ENCODE assay signal across 17 cellular contexts in the genomic region with DNA sequence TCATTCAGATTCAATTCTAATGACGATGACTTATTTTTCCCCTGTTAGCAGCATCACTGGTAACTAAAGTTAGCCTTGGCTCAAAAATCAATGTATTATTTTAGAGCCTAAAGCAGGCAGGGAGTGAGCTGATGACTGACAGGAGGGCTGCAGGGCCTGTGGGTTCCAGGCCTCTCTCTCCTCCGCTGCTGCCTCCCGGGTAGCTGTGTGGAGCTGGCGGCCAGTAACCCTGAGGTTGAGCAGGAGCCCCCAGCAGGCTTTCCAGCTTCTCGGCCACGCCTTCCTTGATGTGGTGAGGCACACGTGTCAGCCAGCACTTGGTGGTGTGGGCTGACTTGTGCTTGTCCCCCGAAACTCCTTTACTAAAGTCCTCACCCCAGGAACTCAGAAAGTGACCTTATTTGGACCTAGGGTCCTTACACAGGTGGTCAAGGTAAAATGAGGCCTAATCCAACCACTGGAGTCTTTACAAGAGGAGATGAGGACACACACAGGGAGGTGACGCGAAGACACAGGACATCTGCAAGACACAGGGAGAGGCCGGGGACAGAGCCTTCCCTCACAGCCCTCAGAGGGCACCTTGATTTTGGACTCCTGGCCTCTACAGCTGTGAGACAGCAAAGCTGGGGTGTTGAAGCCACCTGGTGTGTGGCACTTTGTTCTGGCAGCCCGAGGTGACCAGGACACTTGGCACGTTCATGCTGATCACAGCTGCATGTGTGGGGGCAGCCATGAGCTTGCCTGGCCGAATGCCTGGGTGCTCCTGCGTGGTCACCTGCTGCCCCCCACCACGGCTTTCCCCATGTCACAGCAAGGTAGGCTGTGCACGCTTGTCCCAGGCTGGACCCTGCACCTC.
A peak's percentile ranks its signal among the peaks of the same experiment; 100 is the strongest.
DNase-seq lines count a peak whose midpoint lies in the region; ATAC-seq, FAIRE-seq and TF ChIP-seq lines count a peak whose summit lies in the region.
"Had no signal": no experiment of that assay in that cellular context is flagged by ENCODE, and none has a peak within 500 bp of the region (broad histone marks: within the 10 kb centered on the region; RNA-seq: fewer than 3 reads in every experiment).

No MANE protein-coding gene starts in this region.

- POLR2A ChIA-PET in naive thymus-derived CD4-positive, alpha-beta T cell (lab: Charles Lee) = no interaction called here

- H3K9me3 Mint-ChIP-seq in naive thymus-derived CD4-positive, alpha-beta T cell = peaks cover 0 to 3% (median 0%) of the 10 kb centered on the region in 11 donors
- H3K9me3 Mint-ChIP-seq in activated T-cell treated with anti-CD3 and anti-CD28 coated beads, Interleukin-2, amount 50 U/mL, for 4 hours = no peaks in the 10 kb centered on the region
- H3K9me3 Mint-ChIP-seq: activated T-cell treated with anti-CD3 and anti-CD28 coated beads, Interleukin-2, amount 50 U/mL, for 24 hours; effector memory CD8-positive, alpha-beta T cell; GM23338; nephron; T-helper 2 cell treated with Interferon-gamma antibody and Interleukin-4, amounts not matched to agents 5 μg/mL and 100 μg/mL, for 36 hours had no signal

- ATAC-seq in right cardiac atrium (no peak), HG02981 (IDR thresholded peaks at IDR 0.05; ENCODE audit: unreplicated experiment) (no peak)
- ATAC-seq in naive thymus-derived CD4-positive, alpha-beta T cell = no peak
- no peak for ATAC-seq in activated T-cell treated with anti-CD3 and anti-CD28 coated beads, Interleukin-2, amount 50 U/mL, for 4 hours
- ATAC-seq: effector memory CD8-positive, alpha-beta T cell; GM23338 had no signal

- 76% methylated on average over 17 of the region's 17 CpGs for WGBS in right cardiac atrium

- peaks cover 0 to 37% (median 10%) of the 10 kb centered on the region in 5 donors for H3K27me3 Mint-ChIP-seq in naive thymus-derived CD4-positive, alpha-beta T cell
- peaks cover 14% of the 10 kb centered on the region for H3K27me3 Mint-ChIP-seq in activated T-cell treated with anti-CD3 and anti-CD28 coated beads, Interleukin-2, amount 50 U/mL, for 4 hours (ENCODE audit: low read depth)

- intact Hi-C loops in right cardiac atrium (cut with DNase I) = no loop called here
- intact Hi-C loops in naive thymus-derived CD4-positive, alpha-beta T cell (cut with micrococcal nuclease) = no loop called here

- H3K27me3 ChIP-seq in bronchial epithelial cell (ENCODE audit: control insufficient read depth, insufficient read depth, low read length) (no peaks in the 10 kb centered on the region), right cardiac atrium (ENCODE audit: control insufficient read depth, insufficient read depth) (no peaks in the 10 kb centered on the region)
- H3K27me3 ChIP-seq in naive thymus-derived CD4-positive, alpha-beta T cell (ENCODE audit: control insufficient read depth in 2 of 2, insufficient read depth in 2 of 2, low read length in 2 of 2) = no peaks in the 10 kb centered on the region
- H3K27me3 ChIP-seq: cardiac muscle cell had no signal

- no peak for TF ChIP-seq CTCF in bronchial epithelial cell (IDR thresholded peaks at IDR 0.05; ENCODE audit: insufficient read depth, low read length, severe bottlenecking)

- H3K27ac ChIP-seq in KOPT-K1 (ENCODE audit: low read depth, low read length, poor library complexity, severe bottlenecking) (peak overlapping the region; percentile 90), right cardiac atrium (ENCODE audit: low read length) (no peak overlapping the region)
- H3K27ac ChIP-seq in naive thymus-derived CD4-positive, alpha-beta T cell (ENCODE audit: low read depth, low read length) = no peak overlapping the region
- H3K27ac ChIP-seq: cardiac muscle cell had no signal

- CTCF ChIA-PET in naive thymus-derived CD4-positive, alpha-beta T cell (lab: Charles Lee) = no interaction called here

- H3K27ac Mint-ChIP-seq in naive thymus-derived CD4-positive, alpha-beta T cell = no peak overlapping the region
- H3K27ac Mint-ChIP-seq: activated T-cell treated with anti-CD3 and anti-CD28 coated beads, Interleukin-2, amount 50 U/mL, for 24 hours; effector memory CD8-positive, alpha-beta T cell; GM23338; nephron; T-helper 2 cell treated with Interferon-gamma antibody and Interleukin-4, amounts not matched to agents 5 μg/mL and 100 μg/mL, for 36 hours had no signal

- 0 out of 2 replicates have a peak, but pooled peaks cover 5% of the 10 kb centered on the region for H3K36me3 ChIP-seq in KOPT-K1 (ENCODE audit: insufficient read depth, low read length)
- H3K36me3 ChIP-seq in bronchial epithelial cell (ENCODE audit: control insufficient read depth, insufficient read depth, low read length) = no peaks in the 10 kb centered on the region
- no peaks in the 10 kb centered on the region for H3K36me3 ChIP-seq in naive thymus-derived CD4-positive, alpha-beta T cell (ENCODE audit: control insufficient read depth in 2 of 3, insufficient read depth in 3 of 3, low read length in 3 of 3)
- H3K36me3 ChIP-seq: cardiac muscle cell had no signal

- H3K9me3 ChIP-seq in KOPT-K1 (ENCODE audit: insufficient read depth, low read length, poor library complexity, severe bottlenecking) = no peaks in the 10 kb centered on the region
- H3K9me3 ChIP-seq in right cardiac atrium (ENCODE audit: control insufficient read depth, low read length) = no peaks in the 10 kb centered on the region
- H3K9me3 ChIP-seq in naive thymus-derived CD4-positive, alpha-beta T cell (ENCODE audit: control insufficient read depth in 2 of 3, low read length in 3 of 3) = no peaks in the 10 kb centered on the region

- no peaks in the 10 kb centered on the region for H3K4me1 ChIP-seq in right cardiac atrium (ENCODE audit: control insufficient read depth, insufficient read depth, low read length)
- no peaks in the 10 kb centered on the region for H3K4me1 ChIP-seq in naive thymus-derived CD4-positive, alpha-beta T cell (ENCODE audit: control insufficient read depth in 2 of 2, insufficient read depth in 2 of 2, low read length in 2 of 2)

- DNase-seq in bronchial epithelial cell (ENCODE audit: low read depth) = no peak
- peak in 2 of 3 donors; percentile 57 to 65 for DNase-seq in right cardiac atrium
- DNase-seq in stimulated activated CD8-positive, alpha-beta memory T cell treated with anti-CD3 and anti-CD28 coated beads, Interleukin-4, amount 100 ng/mL, for 48 hours = peak; percentile 16
- DNase-seq in naive thymus-derived CD4-positive, alpha-beta T cell = no peak
- DNase-seq in activated CD4-positive, alpha-beta T cell treated with anti-CD3 and anti-CD28 coated beads for 48 hours = no peak
- DNase-seq in activated T-cell treated with anti-CD3 and anti-CD28 coated beads, Interleukin-2, amount 50 U/mL, for 4 hours = no peak
- DNase-seq: activated T-cell treated with anti-CD3 and anti-CD28 coated beads, Interleukin-2, amount 50 U/mL, for 24 hours; effector memory CD8-positive, alpha-beta T cell; Kasumi-1; NCI-H187 treated with DMSO at 0.1 percent for 48 hours; NCI-H446 treated with DMSO at 0.1 percent for 48 hours had no signal

- H3K36me3 Mint-ChIP-seq in naive thymus-derived CD4-positive, alpha-beta T cell = no peaks in the 10 kb centered on the region
- H3K36me3 Mint-ChIP-seq in activated T-cell treated with anti-CD3 and anti-CD28 coated beads, Interleukin-2, amount 50 U/mL, for 4 hours (ENCODE audit: insufficient read depth) = no peaks in the 10 kb centered on the region

- no peak overlapping the region for H3K4me3 Mint-ChIP-seq in naive thymus-derived CD4-positive, alpha-beta T cell
- H3K4me3 Mint-ChIP-seq in activated T-cell treated with anti-CD3 and anti-CD28 coated beads, Interleukin-2, amount 50 U/mL, for 4 hours = no peak overlapping the region
- H3K4me3 Mint-ChIP-seq: activated T-cell treated with anti-CD3 and anti-CD28 coated beads, Interleukin-2, amount 50 U/mL, for 24 hours; effector memory CD8-positive, alpha-beta T cell; GM23338; nephron; T-helper 2 cell treated with Interferon-gamma antibody and Interleukin-4, amounts not matched to agents 5 μg/mL and 100 μg/mL, for 36 hours had no signal

- H3K4me3 ChIP-seq in bronchial epithelial cell (ENCODE audit: low read depth, low read length) (no peak overlapping the region), right cardiac atrium (ENCODE audit: low read length) (no peak overlapping the region)
- no peak overlapping the region for H3K4me3 ChIP-seq in naive thymus-derived CD4-positive, alpha-beta T cell (ENCODE audit: low read length)
- H3K4me3 ChIP-seq: cardiac muscle cell, GM23338 had no signal

- FAIRE-seq in bronchial epithelial cell (lab: Jason Lieb, UNC) = peak; percentile 7

- H3K4me1 Mint-ChIP-seq in naive thymus-derived CD4-positive, alpha-beta T cell = peaks cover 0 to 6% (median 0%) of the 10 kb centered on the region in 7 donors
- no peaks in the 10 kb centered on the region for H3K4me1 Mint-ChIP-seq in activated T-cell treated with anti-CD3 and anti-CD28 coated beads, Interleukin-2, amount 50 U/mL, for 4 hours (ENCODE audit: low read depth)

Comparison
In these comparisons a context has a peak if more than half of its experiments do, and no peak if none do; other contexts are left out.
1. DNase-seq: peak in right cardiac atrium (2 of 3) and stimulated activated CD8-positive, alpha-beta memory T cell treated with anti-CD3 and anti-CD28 coated beads, Interleukin-4, amount 100 ng/mL, for 48 hours (single experiment); none in bronchial epithelial cell (single experiment), naive thymus-derived CD4-positive, alpha-beta T cell (0 of 9), activated CD4-positive, alpha-beta T cell treated with anti-CD3 and anti-CD28 coated beads for 48 hours (single experiment) and activated T-cell treated with anti-CD3 and anti-CD28 coated beads, Interleukin-2, amount 50 U/mL, for 4 hours (single experiment).